In genomic region chr1:37752213-37752582, GRCh38 we compare ENCODE assay signal across 9 cellular contexts. TPM values are rescaled to one million over a fixed set of nuclear protein-coding genes. Genes with fewer than 3 reads are reported as not detected.
DNase-seq lines count a peak whose midpoint lies in the region; ATAC-seq, FAIRE-seq and TF ChIP-seq lines count a peak whose summit lies in the region.
"Had no signal": no experiment of that assay in that cellular context is flagged by ENCODE, and none has a peak within 500 bp of the region (broad histone marks: within the 10 kb centered on the region; RNA-seq: fewer than 3 reads in every experiment).

No MANE protein-coding gene starts in this region.

- POLR2A ChIA-PET in HepG2 (lab: Yijun Ruan, JAX): no interaction called here
- POLR2A ChIA-PET in activated CD8-positive, alpha-beta T cell treated with anti-CD3 and anti-CD28 coated beads, Interleukin-2, amount 10 ng/mL, durations not matched to agents 7 days and 5 days (lab: Charles Lee): no interaction called here

- H3K27me3 ChIP-seq in HepG2 (ENCODE audit: control insufficient read depth in 1 of 2, insufficient read depth in 2 of 2, low read length in 2 of 2) (peaks cover 6 to 39% of the 10 kb centered on the region in 2 experiments; a peak in 4 of 5 replicates), right lobe of liver (no peaks in the 10 kb centered on the region), upper lobe of right lung (peaks cover 64% of the 10 kb centered on the region), uterus (peaks cover 0 to 16% of the 10 kb centered on the region in 2 donors)

- peak overlapping the region; percentile 42 for H3K4me3 Mint-ChIP-seq in activated CD8-positive, alpha-beta T cell treated with anti-CD3 and anti-CD28 coated beads, Interleukin-2, amount 10 ng/mL, durations not matched to agents 7 days and 5 days

- H3K27ac ChIP-seq in HepG2 (ENCODE audit: extremely low read length, insufficient read depth, low read length) (no peak overlapping the region), right lobe of liver (no peak overlapping the region), upper lobe of right lung (no peak overlapping the region), uterus (no peak overlapping the region)

- no peak overlapping the region for H3K9ac ChIP-seq in HepG2 (ENCODE audit: insufficient read depth, low read depth, low read length)

- ATAC-seq in HepG2: no peak
- no peak for ATAC-seq in right lobe of liver
- no peak for ATAC-seq in activated CD8-positive, alpha-beta T cell treated with anti-CD3 and anti-CD28 coated beads, Interleukin-2, amount 10 ng/mL, durations not matched to agents 7 days and 5 days
- ATAC-seq in left colon: peak; percentile 40
- no peak for ATAC-seq in upper lobe of right lung
- ATAC-seq in GM18909 (IDR thresholded peaks at IDR 0.05; ENCODE audit: poor library complexity, unreplicated experiment): no peak

- H3K79me2 ChIP-seq in HepG2 (ENCODE audit: insufficient read depth, low read length): no peaks in the 10 kb centered on the region

- in situ Hi-C loops in HepG2 (cut with HindIII; ENCODE audit: extremely low pct_ligation_motif_present, low pct_unique_long_range_greater_than_20kb): no loop called here

- no peaks in the 10 kb centered on the region for H4K20me1 ChIP-seq in HepG2 (ENCODE audit: insufficient read depth, low read length)

- H3K36me3 Mint-ChIP-seq in activated CD8-positive, alpha-beta T cell treated with anti-CD3 and anti-CD28 coated beads, Interleukin-2, amount 10 ng/mL, durations not matched to agents 7 days and 5 days (ENCODE audit: low read depth): no peaks in the 10 kb centered on the region

- H3K4me1 Mint-ChIP-seq in activated CD8-positive, alpha-beta T cell treated with anti-CD3 and anti-CD28 coated beads, Interleukin-2, amount 10 ng/mL, durations not matched to agents 7 days and 5 days (ENCODE audit: low read depth): peaks cover 7% of the 10 kb centered on the region

- H2AFZ ChIP-seq in HepG2 (ENCODE audit: low read length): no peak overlapping the region

- no peak for TF ChIP-seq RAD21 in HepG2 (CRISPR knock-in tag; IDR thresholded peaks at IDR 0.05)

- WGBS in HepG2 (ENCODE audit: low lambda C conversion rate): 23% methylated on average over 11 of the region's 11 CpGs
- WGBS in right lobe of liver (ENCODE audit: insufficient coverage, low coverage, low lambda C conversion rate, missing lambda C conversion rate): 5% methylated on average over 7 of the region's 11 CpGs

- intact Hi-C loops in HepG2 (cut with micrococcal nuclease; ENCODE audit: unreplicated experiment) (no loop called here), right lobe of liver (cut with DNase I) (no loop called here), left colon (cut with DNase I, micrococcal nuclease) (no loop called here), upper lobe of right lung (cut with DNase I) (no loop called here), uterus (cut with DNase I; ENCODE audit: low total_unique reads) (no loop called here)

- no peak overlapping the region for H3K27ac Mint-ChIP-seq in activated CD8-positive, alpha-beta T cell treated with anti-CD3 and anti-CD28 coated beads, Interleukin-2, amount 10 ng/mL, durations not matched to agents 7 days and 5 days

- BruUV-seq in HepG2 (replicated peaks; lab: Mats Ljungman, UMichigan): no TSS peak

- H3K27me3 Mint-ChIP-seq in activated CD8-positive, alpha-beta T cell treated with anti-CD3 and anti-CD28 coated beads, Interleukin-2, amount 10 ng/mL, durations not matched to agents 7 days and 5 days (ENCODE audit: low read depth): peaks cover 44% of the 10 kb centered on the region

- H3K4me1 ChIP-seq in HepG2 (ENCODE audit: insufficient read depth, low read length): peaks cover 14% of the 10 kb centered on the region; the same call in 1 of the 2 replicates
- H3K4me1 ChIP-seq in right lobe of liver: no peaks in the 10 kb centered on the region
- peaks cover 5% of the 10 kb centered on the region for H3K4me1 ChIP-seq in upper lobe of right lung
- H3K4me1 ChIP-seq in uterus: no peaks in the 10 kb centered on the region

- no peak for DNase-seq in HepG2 (ENCODE audit: low spot score)
- no peak for DNase-seq in right lobe of liver
- no peak for DNase-seq in activated CD8-positive, alpha-beta T cell treated with anti-CD3 and anti-CD28 coated beads, Interleukin-2, amount 10 ng/mL, durations not matched to agents 7 days and 5 days
- no peak for DNase-seq in left colon
- no peak for DNase-seq in upper lobe of right lung
- no peak for DNase-seq in uterus
- no peak for DNase-seq in Kasumi-1 (lab: John Stamatoyannopoulos, UW)
- DNase-seq: activated gamma-delta T cell treated with Interleukin-2 at 50 U/mL for 16 hours had no signal

- H3K9me3 Mint-ChIP-seq in activated CD8-positive, alpha-beta T cell treated with anti-CD3 and anti-CD28 coated beads, Interleukin-2, amount 10 ng/mL, durations not matched to agents 7 days and 5 days (ENCODE audit: insufficient read depth): no peaks in the 10 kb centered on the region

- CTCF ChIA-PET in HepG2 (lab: Yijun Ruan, JAX; ENCODE audit: low intra/inter-chr PET ratio, low total read pairs): no interaction called here
- CTCF ChIA-PET in activated CD8-positive, alpha-beta T cell treated with anti-CD3 and anti-CD28 coated beads, Interleukin-2, amount 10 ng/mL, durations not matched to agents 7 days and 5 days (lab: Charles Lee): no interaction called here

- TF ChIP-seq CTCF in HepG2 (CRISPR knock-in tag; IDR thresholded peaks at IDR 0.05): no peak
- no peak for TF ChIP-seq CTCF in right lobe of liver (IDR thresholded peaks at IDR 0.05)
- TF ChIP-seq CTCF in upper lobe of right lung (IDR thresholded peaks at IDR 0.05): no peak
- no peak for TF ChIP-seq CTCF in uterus (IDR thresholded peaks at IDR 0.05)

- H3K9me3 ChIP-seq in HepG2 (ENCODE audit: low read length) (no peaks in the 10 kb centered on the region), right lobe of liver (no peaks in the 10 kb centered on the region), upper lobe of right lung (no peaks in the 10 kb centered on the region), uterus (peaks cover 0 to under 1% of the 10 kb centered on the region in 2 donors)

- no peak for TF ChIP-seq EP300 in HepG2 (IDR thresholded peaks at IDR 0.05; ENCODE audit: low read depth in 2 of 2, low read length in 2 of 2)
- TF ChIP-seq EP300 in HepG2 (CRISPR knock-in tag; IDR thresholded peaks at IDR 0.05; ENCODE audit: borderline replicate concordance): no peak

- no peak for FAIRE-seq in HepG2 (lab: Jason Lieb, UNC)

- peak overlapping the region in 2 of 3 experiments; percentile 33 to 64; a peak in 3 of 6 replicates for H3K4me3 ChIP-seq in HepG2 (replicated peaks in 1 of 3; ENCODE audit: insufficient read depth in 1 of 3, low read depth in 2 of 3, low read length in 3 of 3)
- no peak overlapping the region for H3K4me3 ChIP-seq in right lobe of liver
- H3K4me3 ChIP-seq in upper lobe of right lung: peak overlapping the region; percentile 30
- H3K4me3 ChIP-seq in uterus: no peak overlapping the region

- H3K4me2 ChIP-seq in HepG2 (ENCODE audit: low read depth, low read length): peak overlapping the region; percentile 57

- TF ChIP-seq POLR2A in HepG2 (IDR thresholded peaks at IDR 0.05; ENCODE audit: insufficient read depth in 1 of 2, low read depth in 2 of 2, low read length in 2 of 2): no peak
- TF ChIP-seq POLR2A in right lobe of liver (IDR thresholded peaks at IDR 0.05): no peak
- no peak for TF ChIP-seq POLR2A in uterus (IDR thresholded peaks at IDR 0.05)

- no peaks in the 10 kb centered on the region for H3K36me3 ChIP-seq in HepG2 (replicated peaks in 1 of 2; ENCODE audit: control insufficient read depth in 1 of 2, insufficient read depth in 2 of 2, low read length in 2 of 2)
- no peaks in the 10 kb centered on the region for H3K36me3 ChIP-seq in right lobe of liver
- no peaks in the 10 kb centered on the region for H3K36me3 ChIP-seq in upper lobe of right lung
- H3K36me3 ChIP-seq in uterus: no peaks in the 10 kb centered on the region

RNA-seq across cellular contexts. Expression of gene EPHA10, which starts 12.7 kb away (rescaled TPM):
- 0.08 and 0.58 TPM in 2 replicates for total RNA-seq in HepG2 (2016; rRNA removed; fragmentation: Illumina TruSeq; extraction: Trizol)
- 0.10 TPM in 1 of 2 replicates, not detected in the other for total RNA-seq in HepG2 (2016; cell fraction: cytosol; rRNA removed; fragmentation: Illumina TruSeq; extraction: Trizol; ENCODE audit: low read depth)
- total RNA-seq in HepG2 (2016; cell fraction: insoluble cytoplasmic fraction; rRNA removed; fragmentation: Illumina TruSeq; extraction: Trizol): 0.17 and 0.19 TPM in 2 replicates
- 0.10 and 0.15 TPM in 2 replicates for total RNA-seq in HepG2 (2016; cell fraction: membrane; rRNA removed; fragmentation: Illumina TruSeq; extraction: Trizol)
- total RNA-seq in HepG2 (2016; cell fraction: nucleus; rRNA removed; fragmentation: Illumina TruSeq; extraction: Trizol): 0.25 and 0.40 TPM in 2 replicates
- 0.11 and 0.29 TPM in 2 replicates for polyA plus RNA-seq in HepG2 (2011; rRNA removed)
- 0.08 and 0.09 TPM in 2 replicates for polyA plus RNA-seq in HepG2 (2011; cell fraction: cytosol; rRNA removed)
- 1.4 and 2.3 TPM in 2 replicates for polyA plus RNA-seq in HepG2 (2011; cell fraction: nucleus; rRNA removed)
- polyA plus RNA-seq in HepG2 (2012): 0.09 and 0.15 TPM in 2 replicates
- 0.01 TPM in 1 of 2 replicates, not detected in the other for polyA plus RNA-seq in HepG2 (2016; cell fraction: cytosol; fragmentation: Illumina TruSeq; extraction: Trizol; ENCODE audit: low read depth)
- polyA plus RNA-seq in HepG2 (2016; cell fraction: insoluble cytoplasmic fraction; fragmentation: Illumina TruSeq; extraction: Trizol; ENCODE audit: low read depth): 0.08 TPM in 1 of 2 replicates, not detected in the other
- polyA plus RNA-seq in HepG2 (2016; cell fraction: membrane; fragmentation: Illumina TruSeq; extraction: Trizol; ENCODE audit: low read depth): 0.12 TPM in 1 of 2 replicates, not detected in the other
- 0.40 and 0.52 TPM in 2 replicates for polyA plus RNA-seq in HepG2 (2016; cell fraction: nucleus; fragmentation: Illumina TruSeq; extraction: Trizol; ENCODE audit: insufficient read depth, low read depth)
- 0.08 and 0.63 TPM in 2 replicates for polyA minus RNA-seq in HepG2 (2011; rRNA and poly(A)+ RNA removed; ENCODE audit: low replicate concordance)
- polyA minus RNA-seq in HepG2 (2011; cell fraction: cytosol; rRNA and poly(A)+ RNA removed): not detected in 2 replicates
- polyA minus RNA-seq in HepG2 (2011; cell fraction: nucleus; rRNA and poly(A)+ RNA removed): 0.26 TPM in 1 of 2 replicates, not detected in the other
- under 1 TPM in 2 of 6 experiments, not detected in 4; 0.07 to 0.16 TPM for total RNA-seq in right lobe of liver
- total RNA-seq in activated CD8-positive, alpha-beta T cell treated with anti-CD3 and anti-CD28 coated beads, Interleukin-2, amount 10 ng/mL, durations not matched to agents 7 days and 5 days: not detected
- total RNA-seq in left colon: 10 to 100 TPM; 49.2 to 62.5 TPM
- total RNA-seq in upper lobe of right lung: 1.4 TPM
- total RNA-seq in uterus: under 1 TPM in 2 of 4 donors, not detected in 2; 0.41 to 0.67 TPM

RNA-seq across cellular contexts. Expression of gene MANEAL, which starts 41.4 kb away (rescaled TPM):
- total RNA-seq in HepG2 (2016; rRNA removed; fragmentation: Illumina TruSeq; extraction: Trizol): 16.8 and 26.4 TPM in 2 replicates
- 16.6 and 17.3 TPM in 2 replicates for total RNA-seq in HepG2 (2016; cell fraction: cytosol; rRNA removed; fragmentation: Illumina TruSeq; extraction: Trizol; ENCODE audit: low read depth)
- total RNA-seq in HepG2 (2016; cell fraction: insoluble cytoplasmic fraction; rRNA removed; fragmentation: Illumina TruSeq; extraction: Trizol): 18.0 and 24.7 TPM in 2 replicates
- total RNA-seq in HepG2 (2016; cell fraction: membrane; rRNA removed; fragmentation: Illumina TruSeq; extraction: Trizol): 32.4 and 35.8 TPM in 2 replicates
- 19.1 and 23.7 TPM in 2 replicates for total RNA-seq in HepG2 (2016; cell fraction: nucleus; rRNA removed; fragmentation: Illumina TruSeq; extraction: Trizol)
- polyA plus RNA-seq in HepG2 (2011; rRNA removed): 20.8 and 24.2 TPM in 2 replicates
- 19.9 and 21.2 TPM in 2 replicates for polyA plus RNA-seq in HepG2 (2011; cell fraction: cytosol; rRNA removed)
- 9.7 and 13.0 TPM in 2 replicates for polyA plus RNA-seq in HepG2 (2011; cell fraction: nucleus; rRNA removed)
- polyA plus RNA-seq in HepG2 (2012): 15.7 and 16.4 TPM in 2 replicates
- polyA plus RNA-seq in HepG2 (2016; cell fraction: cytosol; fragmentation: Illumina TruSeq; extraction: Trizol; ENCODE audit: low read depth): 22.1 and 26.7 TPM in 2 replicates
- 26.1 and 27.7 TPM in 2 replicates for polyA plus RNA-seq in HepG2 (2016; cell fraction: insoluble cytoplasmic fraction; fragmentation: Illumina TruSeq; extraction: Trizol; ENCODE audit: low read depth)
- 36.8 and 37.5 TPM in 2 replicates for polyA plus RNA-seq in HepG2 (2016; cell fraction: membrane; fragmentation: Illumina TruSeq; extraction: Trizol; ENCODE audit: low read depth)
- polyA plus RNA-seq in HepG2 (2016; cell fraction: nucleus; fragmentation: Illumina TruSeq; extraction: Trizol; ENCODE audit: insufficient read depth, low read depth): 36.1 and 42.1 TPM in 2 replicates
- polyA minus RNA-seq in HepG2 (2011; rRNA and poly(A)+ RNA removed; ENCODE audit: low replicate concordance): 38.3 and 73.7 TPM in 2 replicates
- 15.2 and 17.4 TPM in 2 replicates for polyA minus RNA-seq in HepG2 (2011; cell fraction: cytosol; rRNA and poly(A)+ RNA removed)
- polyA minus RNA-seq in HepG2 (2011; cell fraction: nucleus; rRNA and poly(A)+ RNA removed): 6.0 and 8.9 TPM in 2 replicates
- 1 to 10 TPM; 3.2 to 9.4 (median 5.4) TPM for total RNA-seq in right lobe of liver
- 1 to 10 TPM; 1.2 to 2.5 TPM for total RNA-seq in activated CD8-positive, alpha-beta T cell treated with anti-CD3 and anti-CD28 coated beads, Interleukin-2, amount 10 ng/mL, durations not matched to agents 7 days and 5 days
- total RNA-seq in left colon: 1 to 10 TPM; 7.0 to 7.6 TPM
- 6.9 TPM for total RNA-seq in upper lobe of right lung
- total RNA-seq in uterus: 1 to 10 TPM in 2 of 4 donors, not detected in 2; 1.8 to 2.6 TPM

RNA-seq across cellular contexts. Expression of gene C1orf122, which starts 55.4 kb away (rescaled TPM):
- total RNA-seq in HepG2 (2016; rRNA removed; fragmentation: Illumina TruSeq; extraction: Trizol) (31.3 and 40.6 TPM in 2 replicates), right lobe of liver (10 to 100 TPM; 23.0 to 61.7 (median 27.9) TPM), left colon (10 to 100 TPM; 36.7 to 43.7 TPM), upper lobe of right lung (29.7 TPM), uterus (10 to 100 TPM; 15.4 to 25.6 (median 20.1) TPM)
- total RNA-seq in HepG2 (2016; cell fraction: cytosol; rRNA removed; fragmentation: Illumina TruSeq; extraction: Trizol; ENCODE audit: low read depth): 37.4 and 51.2 TPM in 2 replicates
- total RNA-seq in HepG2 (2016; cell fraction: insoluble cytoplasmic fraction; rRNA removed; fragmentation: Illumina TruSeq; extraction: Trizol): 33.4 and 38.2 TPM in 2 replicates
- 37.7 and 50.5 TPM in 2 replicates for total RNA-seq in HepG2 (2016; cell fraction: membrane; rRNA removed; fragmentation: Illumina TruSeq; extraction: Trizol)
- 16.9 and 21.8 TPM in 2 replicates for total RNA-seq in HepG2 (2016; cell fraction: nucleus; rRNA removed; fragmentation: Illumina TruSeq; extraction: Trizol)
- 18.7 and 25.1 TPM in 2 replicates for polyA plus RNA-seq in HepG2 (2011; rRNA removed)
- polyA plus RNA-seq in HepG2 (2011; cell fraction: cytosol; rRNA removed): 20.0 and 25.3 TPM in 2 replicates
- 28.5 and 29.9 TPM in 2 replicates for polyA plus RNA-seq in HepG2 (2011; cell fraction: nucleus; rRNA removed)
- 7.0 and 10.9 TPM in 2 replicates for polyA plus RNA-seq in HepG2 (2012)
- 48.7 and 56.2 TPM in 2 replicates for polyA plus RNA-seq in HepG2 (2016; cell fraction: cytosol; fragmentation: Illumina TruSeq; extraction: Trizol; ENCODE audit: low read depth)
- polyA plus RNA-seq in HepG2 (2016; cell fraction: insoluble cytoplasmic fraction; fragmentation: Illumina TruSeq; extraction: Trizol; ENCODE audit: low read depth): 31.4 and 33.0 TPM in 2 replicates
- 37.2 and 37.9 TPM in 2 replicates for polyA plus RNA-seq in HepG2 (2016; cell fraction: membrane; fragmentation: Illumina TruSeq; extraction: Trizol; ENCODE audit: low read depth)
- 32.9 and 35.0 TPM in 2 replicates for polyA plus RNA-seq in HepG2 (2016; cell fraction: nucleus; fragmentation: Illumina TruSeq; extraction: Trizol; ENCODE audit: insufficient read depth, low read depth)
- polyA minus RNA-seq in HepG2 (2011; rRNA and poly(A)+ RNA removed; ENCODE audit: low replicate concordance): 8.2 and 11.5 TPM in 2 replicates
- 9.6 TPM in 2 replicates for polyA minus RNA-seq in HepG2 (2011; cell fraction: cytosol; rRNA and poly(A)+ RNA removed)
- 6.6 and 7.0 TPM in 2 replicates for polyA minus RNA-seq in HepG2 (2011; cell fraction: nucleus; rRNA and poly(A)+ RNA removed)
- 10 to 100 TPM; 19.1 to 22.2 TPM for total RNA-seq in activated CD8-positive, alpha-beta T cell treated with anti-CD3 and anti-CD28 coated beads, Interleukin-2, amount 10 ng/mL, durations not matched to agents 7 days and 5 days

RNA-seq across cellular contexts. Expression of gene YRDC, which starts 55.8 kb away (rescaled TPM):
- total RNA-seq in HepG2 (2016; rRNA removed; fragmentation: Illumina TruSeq; extraction: Trizol) (29.2 and 31.8 TPM in 2 replicates), right lobe of liver (10 to 100 TPM in 2 of 6 experiments, 1 to 10 TPM in 4; 4.4 to 18.3 (median 6.4) TPM), left colon (10 to 100 TPM; 12.3 to 15.1 TPM), upper lobe of right lung (14.8 TPM), uterus (10 to 100 TPM in 3 of 4 donors, 1 to 10 TPM in 1; 8.5 to 12.0 (median 10.5) TPM)
- total RNA-seq in HepG2 (2016; cell fraction: cytosol; rRNA removed; fragmentation: Illumina TruSeq; extraction: Trizol; ENCODE audit: low read depth): 7.1 and 8.4 TPM in 2 replicates
- 29.8 and 34.9 TPM in 2 replicates for total RNA-seq in HepG2 (2016; cell fraction: insoluble cytoplasmic fraction; rRNA removed; fragmentation: Illumina TruSeq; extraction: Trizol)
- total RNA-seq in HepG2 (2016; cell fraction: membrane; rRNA removed; fragmentation: Illumina TruSeq; extraction: Trizol): 18.8 and 18.9 TPM in 2 replicates
- total RNA-seq in HepG2 (2016; cell fraction: nucleus; rRNA removed; fragmentation: Illumina TruSeq; extraction: Trizol): 15.6 and 16.7 TPM in 2 replicates
- 25.4 and 27.5 TPM in 2 replicates for polyA plus RNA-seq in HepG2 (2011; rRNA removed)
- 25.6 and 26.2 TPM in 2 replicates for polyA plus RNA-seq in HepG2 (2011; cell fraction: cytosol; rRNA removed)
- polyA plus RNA-seq in HepG2 (2011; cell fraction: nucleus; rRNA removed): 8.3 and 10.1 TPM in 2 replicates
- polyA plus RNA-seq in HepG2 (2012): 17.1 and 21.1 TPM in 2 replicates
- polyA plus RNA-seq in HepG2 (2016; cell fraction: cytosol; fragmentation: Illumina TruSeq; extraction: Trizol; ENCODE audit: low read depth): 5.9 and 6.1 TPM in 2 replicates
- polyA plus RNA-seq in HepG2 (2016; cell fraction: insoluble cytoplasmic fraction; fragmentation: Illumina TruSeq; extraction: Trizol; ENCODE audit: low read depth): 27.0 and 29.5 TPM in 2 replicates
- polyA plus RNA-seq in HepG2 (2016; cell fraction: membrane; fragmentation: Illumina TruSeq; extraction: Trizol; ENCODE audit: low read depth): 11.3 and 12.8 TPM in 2 replicates
- 22.9 and 23.8 TPM in 2 replicates for polyA plus RNA-seq in HepG2 (2016; cell fraction: nucleus; fragmentation: Illumina TruSeq; extraction: Trizol; ENCODE audit: insufficient read depth, low read depth)
- 25.1 and 31.1 TPM in 2 replicates for polyA minus RNA-seq in HepG2 (2011; rRNA and poly(A)+ RNA removed; ENCODE audit: low replicate concordance)
- 9.3 and 10.2 TPM in 2 replicates for polyA minus RNA-seq in HepG2 (2011; cell fraction: cytosol; rRNA and poly(A)+ RNA removed)
- polyA minus RNA-seq in HepG2 (2011; cell fraction: nucleus; rRNA and poly(A)+ RNA removed): 9.0 and 9.7 TPM in 2 replicates
- 10 to 100 TPM; 17.1 to 17.3 TPM for total RNA-seq in activated CD8-positive, alpha-beta T cell treated with anti-CD3 and anti-CD28 coated beads, Interleukin-2, amount 10 ng/mL, durations not matched to agents 7 days and 5 days

RNA-seq across cellular contexts. Expression of gene CDCA8, which starts 59.9 kb away (rescaled TPM):
- total RNA-seq in HepG2 (2016; rRNA removed; fragmentation: Illumina TruSeq; extraction: Trizol) (38.6 and 48.7 TPM in 2 replicates), right lobe of liver (1 to 10 TPM in 2 of 6 experiments, under 1 TPM in 4; 0.31 to 2.2 (median 0.76) TPM), left colon (10 to 100 TPM in 1 of 2 donors, 1 to 10 TPM in 1; 7.9 to 10.2 TPM), upper lobe of right lung (0.78 TPM), uterus (1 to 10 TPM in 1 of 4 donors, under 1 TPM in 1, not detected in 2; 0.18 to 5.9 TPM)
- 8.9 and 10.2 TPM in 2 replicates for total RNA-seq in HepG2 (2016; cell fraction: cytosol; rRNA removed; fragmentation: Illumina TruSeq; extraction: Trizol; ENCODE audit: low read depth)
- total RNA-seq in HepG2 (2016; cell fraction: insoluble cytoplasmic fraction; rRNA removed; fragmentation: Illumina TruSeq; extraction: Trizol): 38.9 and 41.7 TPM in 2 replicates
- 24.2 and 26.4 TPM in 2 replicates for total RNA-seq in HepG2 (2016; cell fraction: membrane; rRNA removed; fragmentation: Illumina TruSeq; extraction: Trizol)
- 18.9 and 20.3 TPM in 2 replicates for total RNA-seq in HepG2 (2016; cell fraction: nucleus; rRNA removed; fragmentation: Illumina TruSeq; extraction: Trizol)
- polyA plus RNA-seq in HepG2 (2011; rRNA removed): 16.7 and 24.1 TPM in 2 replicates
- polyA plus RNA-seq in HepG2 (2011; cell fraction: cytosol; rRNA removed): 20.5 and 26.2 TPM in 2 replicates
- 11.8 and 15.5 TPM in 2 replicates for polyA plus RNA-seq in HepG2 (2011; cell fraction: nucleus; rRNA removed)
- polyA plus RNA-seq in HepG2 (2012): 10.8 and 17.1 TPM in 2 replicates
- polyA plus RNA-seq in HepG2 (2016; cell fraction: cytosol; fragmentation: Illumina TruSeq; extraction: Trizol; ENCODE audit: low read depth): 5.2 and 5.7 TPM in 2 replicates
- polyA plus RNA-seq in HepG2 (2016; cell fraction: insoluble cytoplasmic fraction; fragmentation: Illumina TruSeq; extraction: Trizol; ENCODE audit: low read depth): 45.9 and 54.1 TPM in 2 replicates
- 12.7 and 13.2 TPM in 2 replicates for polyA plus RNA-seq in HepG2 (2016; cell fraction: membrane; fragmentation: Illumina TruSeq; extraction: Trizol; ENCODE audit: low read depth)
- 32.7 and 33.4 TPM in 2 replicates for polyA plus RNA-seq in HepG2 (2016; cell fraction: nucleus; fragmentation: Illumina TruSeq; extraction: Trizol; ENCODE audit: insufficient read depth, low read depth)
- 32.5 and 61.3 TPM in 2 replicates for polyA minus RNA-seq in HepG2 (2011; rRNA and poly(A)+ RNA removed; ENCODE audit: low replicate concordance)
- polyA minus RNA-seq in HepG2 (2011; cell fraction: cytosol; rRNA and poly(A)+ RNA removed): 12.6 and 18.5 TPM in 2 replicates
- polyA minus RNA-seq in HepG2 (2011; cell fraction: nucleus; rRNA and poly(A)+ RNA removed): 6.8 and 9.4 TPM in 2 replicates
- total RNA-seq in activated CD8-positive, alpha-beta T cell treated with anti-CD3 and anti-CD28 coated beads, Interleukin-2, amount 10 ng/mL, durations not matched to agents 7 days and 5 days: 100 to 1,000 TPM in 1 of 2 experiments, 10 to 100 TPM in 1; 97.3 to 102 TPM

Comparison
In these comparisons a context has a peak if more than half of its experiments do, and no peak if none do; other contexts are left out.
1. H3K4me3 ChIP-seq: peak in HepG2 (2 of 3) and upper lobe of right lung (single experiment); none in right lobe of liver (0 of 3) and uterus (0 of 2).
2. RNA of gene EPHA10, which starts 12.7 kb away (total RNA-seq): 49.2 to 62.5 TPM in left colon; 1.4 TPM in upper lobe of right lung (single experiment), 0.08 to 0.58 TPM in HepG2, 0.41 to 0.67 TPM in uterus, 0.07 to 0.16 TPM in right lobe of liver and not detected in activated CD8-positive, alpha-beta T cell treated with anti-CD3 and anti-CD28 coated beads, Interleukin-2, amount 10 ng/mL, durations not matched to agents 7 days and 5 days; every median in the first group is over 10 times any median in the second.